In genomic region chr9:103839197-103839596, GRCh38 we compare ENCODE assay signal across 25 cellular contexts.
"Had no signal": no experiment of that assay in that cellular context is flagged by ENCODE, and none has a peak within 500 bp of the region (broad histone marks: within the 10 kb centered on the region; RNA-seq: fewer than 3 reads in every experiment).

No MANE protein-coding gene starts in this region.

- DNase-seq: activated CD4-positive, alpha-beta memory T cell treated with anti-CD3 and anti-CD28 coated beads for 36 hours; activated CD4-positive, alpha-beta T cell treated with anti-CD3 and anti-CD28 coated beads for 36 hours; activated CD4-positive, alpha-beta T cell treated with anti-CD3 and anti-CD28 coated beads, Interleukin-2, amount 10 ng/mL, durations not matched to agents 24 days and 14 days; activated CD4-positive, CD25-positive, alpha-beta regulatory T cell; activated CD4-positive, CD25-positive, alpha-beta regulatory T cell treated with anti-CD3 and anti-CD28 coated beads, Interleukin-2, amount 50 U/mL, for 72 hours; activated CD8-positive, alpha-beta memory T cell treated with anti-CD3 and anti-CD28 coated beads, Interleukin-2, amount 10 ng/mL, durations not matched to agents 7 days and 5 days; activated CD8-positive, alpha-beta memory T cell treated with anti-CD3 and anti-CD28 coated beads, Interleukin-2, amount 50 U/mL, for 4 hours; activated CD8-positive, alpha-beta T cell treated with anti-CD3 and anti-CD28 coated beads, Interleukin-2, amount 10 ng/mL, durations not matched to agents 7 days and 5 days; activated gamma-delta T cell treated with Interleukin-2 at 50 U/mL for 16 hours; activated naive CD4-positive, alpha-beta T cell treated with Interleukin-2 at 50 U/mL for 16 hours; activated naive CD8-positive, alpha-beta T cell treated with anti-CD3 and anti-CD28 coated beads for 36 hours; activated naive CD8-positive, alpha-beta T cell treated with anti-CD3 and anti-CD28 coated beads, Interleukin-2, amount 50 U/mL, for 24 hours; activated T-cell treated with anti-CD3 and anti-CD28 coated beads, Interleukin-2, amount 50 U/mL, for 1 hour; activated T-cell treated with anti-CD3 and anti-CD28 coated beads, Interleukin-2, amount 50 U/mL, for 72 hours; adrenal gland; anterior cingulate cortex; brain microvascular endothelial cell; dorsolateral prefrontal cortex; effector memory CD4-positive, alpha-beta T cell; endodermal cell; foreskin fibroblast; head of caudate nucleus; hippocampal formation; T-helper 2 cell had no signal

- ATAC-seq: activated CD4-positive, alpha-beta T cell treated with anti-CD3 and anti-CD28 coated beads for 36 hours; activated CD8-positive, alpha-beta memory T cell treated with anti-CD3 and anti-CD28 coated beads, Interleukin-2, amount 10 ng/mL, durations not matched to agents 7 days and 5 days; activated CD8-positive, alpha-beta T cell treated with anti-CD3 and anti-CD28 coated beads, Interleukin-2, amount 10 ng/mL, durations not matched to agents 7 days and 5 days; activated naive CD8-positive, alpha-beta T cell treated with anti-CD3 and anti-CD28 coated beads, Interleukin-2, amount 50 U/mL, for 24 hours; activated T-cell treated with anti-CD3 and anti-CD28 coated beads, Interleukin-2, amount 50 U/mL, for 72 hours; esophagus mucosa had no signal
